Comparison of ENCODE assay signal across 15 cellular contexts in genomic region chr4:40334591-40335507, GRCh38.
A peak's percentile ranks its signal among the peaks of the same experiment; 100 is the strongest.
DNase-seq lines count a peak whose midpoint lies in the region; FAIRE-seq and TF ChIP-seq lines count a peak whose summit lies in the region.
"Had no signal": no experiment of that assay in that cellular context is flagged by ENCODE, and none has a peak within 500 bp of the region (broad histone marks: within the 10 kb centered on the region; RNA-seq: fewer than 3 reads in every experiment).

CHRNA9 (plus strand) TSS chr4:40335333; CDS start chr4:40335468, 135 bp downstream.

- no peaks in the 10 kb centered on the region for H3K27me3 ChIP-seq in parathyroid adenoma (ENCODE audit: control insufficient read depth, insufficient read depth, low read length)
- H3K27me3 ChIP-seq: esophagus muscularis mucosa, hepatocyte had no signal

- H3K4me3 ChIP-seq in parathyroid adenoma (ENCODE audit: low read depth, low read length): no peak within 1 kb of the TSS
- H3K4me3 ChIP-seq: esophagus muscularis mucosa, hepatocyte had no signal

- no peak within 1 kb of the TSS for H3K9ac ChIP-seq in parathyroid adenoma

- no peak for FAIRE-seq in HTR-8/SVneo (lab: Jason Lieb, UNC)
- FAIRE-seq: colon had no signal

- no peaks in the 10 kb centered on the region for H3K36me3 ChIP-seq in parathyroid adenoma (ENCODE audit: control insufficient read depth, insufficient read depth, low read length)
- H3K36me3 ChIP-seq: esophagus muscularis mucosa had no signal

- no peak within 1 kb of the TSS for H3K4me2 ChIP-seq in parathyroid adenoma (ENCODE audit: low read length)
- H3K4me2 ChIP-seq: hepatocyte had no signal

- no peak for TF ChIP-seq CTCF in parathyroid adenoma (IDR thresholded peaks at IDR 0.05)

- DNase-seq in NCI-H1092 treated with DMSO at 0.1 percent for 48 hours (lab: John Stamatoyannopoulos, UW) (peak; percentile 14), NCI-H1092 (lab: John Stamatoyannopoulos, UW) (no peak), NCI-H2227 (lab: John Stamatoyannopoulos, UW; ENCODE audit: unreplicated experiment) (peak; percentile 27), ecto neural progenitor cell (ENCODE audit: low spot score) (peak; percentile 64), HTR-8/SVneo (ENCODE audit: insufficient read length, low spot score) (no peak), amygdala (lab: John Stamatoyannopoulos, UW) (no peak), SIG-M5 treated with dmso at 0.1 percent for 504 hours (lab: John Stamatoyannopoulos, UW; ENCODE audit: unreplicated experiment) (no peak)
- DNase-seq: activated CD4-positive, alpha-beta T cell treated with anti-CD3 and anti-CD28 coated beads, Interleukin-2, amount 10 ng/mL, durations not matched to agents 7 days and 5 days; activated T-cell treated with anti-CD3 and anti-CD28 coated beads, Interleukin-2, amount 50 U/mL, for 24 hours; CD8-positive, alpha-beta memory T cell; occipital lobe had no signal

- H2AFZ ChIP-seq in parathyroid adenoma: peak within 1 kb of the TSS; percentile 68
- H2AFZ ChIP-seq: hepatocyte had no signal

- peak within 1 kb of the TSS; percentile 37 for H3K27ac ChIP-seq in parathyroid adenoma
- H3K27ac ChIP-seq: esophagus muscularis mucosa, hepatocyte had no signal

- H3K9me3 ChIP-seq in parathyroid adenoma (ENCODE audit: control insufficient read depth, low read length): no peaks in the 10 kb centered on the region
- H3K9me3 ChIP-seq: esophagus muscularis mucosa had no signal

- H3K79me2 ChIP-seq in parathyroid adenoma: no peaks in the 10 kb centered on the region
- H3K79me2 ChIP-seq: hepatocyte had no signal

- peaks cover 6% of the 10 kb centered on the region for H3K4me1 ChIP-seq in parathyroid adenoma
- H3K4me1 ChIP-seq: esophagus muscularis mucosa had no signal

Comparison
In these comparisons a context has a peak if more than half of its experiments do, and no peak if none do; other contexts are left out.
1. DNase-seq: peak in NCI-H1092 treated with DMSO at 0.1 percent for 48 hours (single experiment), NCI-H2227 (single experiment) and ecto neural progenitor cell (single experiment); none in NCI-H1092 (single experiment), HTR-8/SVneo (single experiment), amygdala (0 of 56) and SIG-M5 treated with dmso at 0.1 percent for 504 hours (single experiment).